ENCODE assay signal across 16 cellular contexts in the genomic region with DNA sequence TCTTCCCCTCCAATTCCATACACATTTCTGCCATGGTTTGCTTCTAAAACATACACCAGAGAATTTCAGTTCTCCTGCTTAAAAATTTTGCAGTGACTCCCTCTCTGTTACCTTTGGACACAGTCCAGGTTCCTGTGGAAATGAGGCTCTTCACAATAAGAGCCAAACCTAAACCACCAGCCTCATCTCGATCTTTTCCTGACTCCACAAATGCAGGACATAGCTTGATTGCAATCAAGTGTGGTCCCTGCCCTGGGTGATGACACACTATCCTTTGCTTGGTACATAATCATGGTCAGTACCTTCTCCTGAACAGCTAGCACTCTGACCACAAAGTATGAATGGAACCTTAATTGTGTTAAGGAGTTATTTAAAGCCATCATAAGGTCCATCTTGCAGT.
A peak's percentile ranks its signal among the peaks of the same experiment; 100 is the strongest.
DNase-seq lines count a peak whose midpoint lies in the region; ATAC-seq, FAIRE-seq and TF ChIP-seq lines count a peak whose summit lies in the region.
"Had no signal": no experiment of that assay in that cellular context is flagged by ENCODE, and none has a peak within 500 bp of the region (broad histone marks: within the 10 kb centered on the region; RNA-seq: fewer than 3 reads in every experiment).

No MANE protein-coding gene starts in this region.

- H3K4me3 ChIP-seq in bronchial epithelial cell (ENCODE audit: low read depth, low read length) (no peak overlapping the region), trophoblast cell (ENCODE audit: low read depth, low read length) (no peak overlapping the region)
- H3K4me3 ChIP-seq: cardiac muscle cell, sigmoid colon, testis had no signal

- H3K27ac ChIP-seq in trophoblast cell (ENCODE audit: low read depth, low read length): no peak overlapping the region
- H3K27ac ChIP-seq: cardiac muscle cell, sigmoid colon, testis had no signal

- H3K27me3 ChIP-seq in bronchial epithelial cell (ENCODE audit: control insufficient read depth, insufficient read depth, low read length): no peaks in the 10 kb centered on the region
- H3K27me3 ChIP-seq in trophoblast cell (ENCODE audit: insufficient read depth, low read length): no peaks in the 10 kb centered on the region
- H3K27me3 ChIP-seq: cardiac muscle cell, sigmoid colon, testis had no signal

- H3K36me3 ChIP-seq in bronchial epithelial cell (ENCODE audit: control insufficient read depth, insufficient read depth, low read length): no peaks in the 10 kb centered on the region
- no peaks in the 10 kb centered on the region for H3K36me3 ChIP-seq in trophoblast cell (ENCODE audit: control insufficient read depth in 1 of 2, insufficient read depth in 2 of 2, low read length in 2 of 2)
- H3K36me3 ChIP-seq: cardiac muscle cell, sigmoid colon had no signal

- H3K4me2 ChIP-seq in trophoblast cell (ENCODE audit: low read length): no peak overlapping the region

- DNase-seq in G401 (ENCODE audit: low spot score): peak; percentile 2
- DNase-seq in NCI-H69 (lab: John Stamatoyannopoulos, UW): peak; percentile 100
- peak; percentile 5 for DNase-seq in bronchial epithelial cell (ENCODE audit: low read depth)
- peak; percentile 43 to 55 for DNase-seq in trophoblast cell
- DNase-seq in activated gamma-delta T cell treated with Interleukin-2 at 50 U/mL for 16 hours: no peak
- DNase-seq: DMS153, erythroblast, HCEC 1CT, NCI-H1417 treated with DMSO at 0.1 percent for 48 hours, NCI-H748 treated with DMSO at 0.1 percent for 48 hours, sigmoid colon, SW 1271, testis had no signal

- H2BK120ac ChIP-seq in trophoblast cell (ENCODE audit: insufficient read depth, low read length, poor library complexity): no peak overlapping the region

- no peak overlapping the region for H2AFZ ChIP-seq in trophoblast cell (ENCODE audit: insufficient read depth, low read length, poor library complexity)

- H3K79me1 ChIP-seq in trophoblast cell (ENCODE audit: low read length): no peaks in the 10 kb centered on the region

- H2AK5ac ChIP-seq in trophoblast cell (ENCODE audit: low read length): no peak overlapping the region

- peaks cover 9 to 18% of the 10 kb centered on the region in 2 experiments for H3K4me1 ChIP-seq in trophoblast cell (ENCODE audit: control insufficient read depth in 1 of 2, insufficient read depth in 2 of 2, low read length in 2 of 2)
- H3K4me1 ChIP-seq: testis had no signal

- no peak for TF ChIP-seq CTCF in bronchial epithelial cell (IDR thresholded peaks at IDR 0.05; ENCODE audit: insufficient read depth, low read length, severe bottlenecking)

- no peak overlapping the region for H2BK5ac ChIP-seq in trophoblast cell (ENCODE audit: low read depth, low read length, poor library complexity)

- no CpG with 5 or more reads among the region's 1 CpG for WGBS in trophoblast cell (ENCODE audit: extremely low coverage, insufficient coverage, insufficient read length)

- no peak overlapping the region for H3K14ac ChIP-seq in trophoblast cell (ENCODE audit: low read length)

- H4K8ac ChIP-seq in trophoblast cell (ENCODE audit: low read depth, low read length): no peak overlapping the region

- no peak overlapping the region for H4K91ac ChIP-seq in trophoblast cell (ENCODE audit: low read depth, low read length)

- no peaks in the 10 kb centered on the region for H3K79me2 ChIP-seq in trophoblast cell (ENCODE audit: control insufficient read depth, insufficient read depth, low read length, poor library complexity)

- H3K18ac ChIP-seq in trophoblast cell (ENCODE audit: low read length): no peak overlapping the region

- FAIRE-seq in bronchial epithelial cell (lab: Jason Lieb, UNC): no peak

- no peak overlapping the region for H4K12ac ChIP-seq in trophoblast cell (ENCODE audit: low read depth, low read length)

- no peak for ATAC-seq in GM21576 (IDR thresholded peaks at IDR 0.05; ENCODE audit: unreplicated experiment)
- ATAC-seq in GM19467 (IDR thresholded peaks at IDR 0.05; ENCODE audit: unreplicated experiment): no peak

- H3K9me3 ChIP-seq in trophoblast cell (ENCODE audit: insufficient read depth, low read depth, low read length): peaks cover 2% of the 10 kb centered on the region
- H3K9me3 ChIP-seq: sigmoid colon, testis had no signal

- H3K4ac ChIP-seq in trophoblast cell (ENCODE audit: low read depth, low read length): no peak overlapping the region

- in situ Hi-C loops in G401 (cut with HindIII; ENCODE audit: low sequenced_read_pairs): no loop called here

- H2BK12ac ChIP-seq in trophoblast cell (ENCODE audit: low read length): no peak overlapping the region

- H3K9ac ChIP-seq in trophoblast cell (ENCODE audit: low read length): no peak overlapping the region

- no peak overlapping the region for H3K23ac ChIP-seq in trophoblast cell (ENCODE audit: low read length)
